Comparison of ENCODE assay signal across 29 cellular contexts in genomic region chr22:45420539-45420938, GRCh38. TPM values are rescaled to one million over a fixed set of nuclear protein-coding genes. Genes with fewer than 3 reads are reported as not detected.
"Had no signal": no experiment of that assay in that cellular context is flagged by ENCODE, and none has a peak within 500 bp of the region (broad histone marks: within the 10 kb centered on the region; RNA-seq: fewer than 3 reads in every experiment).

No MANE protein-coding gene starts in this region.

- H3K4me2 ChIP-seq: KMS-11 had no signal

- H3K36me3 Mint-ChIP-seq: WTC11 had no signal

- H3K27me3 ChIP-seq: adrenal gland, breast epithelium, MG63 had no signal

- H3K9ac ChIP-seq: KMS-11 had no signal

- H3K27ac Mint-ChIP-seq: activated CD4-positive, alpha-beta T cell treated with anti-CD3 and anti-CD28 coated beads, Interleukin-2, amount 10 ng/mL, durations not matched to agents 24 days and 14 days; activated naive CD4-positive, alpha-beta T cell treated with anti-CD3 and anti-CD28 coated beads, Interleukin-2, amount 10 ng/mL, durations not matched to agents 7 days and 5 days; activated naive CD8-positive, alpha-beta T cell treated with anti-CD3 and anti-CD28 coated beads, Interleukin-2, amount 10 ng/mL, durations not matched to agents 7 days and 5 days; activated T-helper 17 cell treated with anti-CD3 and anti-CD28 coated beads, Interleukin-2, amount 50 U/mL, for 72 hours; T-helper 17 cell; WTC11 had no signal

- H3K4me1 ChIP-seq: adrenal gland, breast epithelium had no signal

- H3K27me3 Mint-ChIP-seq: activated CD4-positive, alpha-beta T cell treated with anti-CD3 and anti-CD28 coated beads, Interleukin-2, amount 10 ng/mL, durations not matched to agents 24 days and 14 days; activated naive CD4-positive, alpha-beta T cell treated with anti-CD3 and anti-CD28 coated beads, Interleukin-2, amount 10 ng/mL, durations not matched to agents 7 days and 5 days; activated naive CD8-positive, alpha-beta T cell treated with anti-CD3 and anti-CD28 coated beads, Interleukin-2, amount 10 ng/mL, durations not matched to agents 7 days and 5 days; activated T-helper 17 cell treated with anti-CD3 and anti-CD28 coated beads, Interleukin-2, amount 50 U/mL, for 72 hours had no signal

- DNase-seq: activated CD4-positive, alpha-beta T cell treated with anti-CD3 and anti-CD28 coated beads, Interleukin-2, amount 10 ng/mL, durations not matched to agents 24 days and 14 days; activated CD4-positive, alpha-beta T cell treated with anti-CD3 and anti-CD28 coated beads, Interleukin-2, amount 50 U/mL, for 48 hours; activated CD4-positive, CD25-positive, alpha-beta regulatory T cell treated with anti-CD3 and anti-CD28 coated beads, Interleukin-2, amount 50 U/mL, for 72 hours; activated gamma-delta T cell; activated naive CD4-positive, alpha-beta T cell treated with anti-CD3 and anti-CD28 coated beads, Interleukin-2, amount 10 ng/mL, durations not matched to agents 7 days and 5 days; activated naive CD8-positive, alpha-beta T cell treated with anti-CD3 and anti-CD28 coated beads, Interleukin-2, amount 10 ng/mL, durations not matched to agents 7 days and 5 days; activated T-cell treated with anti-CD3 and anti-CD28 coated beads, Interleukin-2, amount 50 U/mL, for 48 hours; adrenal gland; aorta; caudate nucleus; MG63; MV-4-11; NCI-H1092 treated with DMSO at 0.1 percent for 48 hours; NCI-H1417 treated with DMSO at 0.1 percent for 48 hours; NCI-H1694; NCI-H2029; NCI-H2107; NCI-H2171 treated with DMSO at 0.1 percent for 48 hours; NCI-H226; NCI-H510A; NCI-H526 treated with DMSO at 0.1 percent for 48 hours; NCI-H82; SIG-M5; T-helper 17 cell; T-helper 9 cell had no signal

- H3K27ac ChIP-seq: adrenal gland, breast epithelium, KMS-11 had no signal

- H3K9me3 ChIP-seq: adrenal gland, breast epithelium, MG63 had no signal

- H3K4me3 Mint-ChIP-seq: activated CD4-positive, alpha-beta T cell treated with anti-CD3 and anti-CD28 coated beads, Interleukin-2, amount 10 ng/mL, durations not matched to agents 24 days and 14 days; activated naive CD4-positive, alpha-beta T cell treated with anti-CD3 and anti-CD28 coated beads, Interleukin-2, amount 10 ng/mL, durations not matched to agents 7 days and 5 days; activated naive CD8-positive, alpha-beta T cell treated with anti-CD3 and anti-CD28 coated beads, Interleukin-2, amount 10 ng/mL, durations not matched to agents 7 days and 5 days; activated T-helper 17 cell treated with anti-CD3 and anti-CD28 coated beads, Interleukin-2, amount 50 U/mL, for 72 hours; T-helper 17 cell; WTC11 had no signal

- H3K9me3 Mint-ChIP-seq: activated CD4-positive, alpha-beta T cell treated with anti-CD3 and anti-CD28 coated beads, Interleukin-2, amount 10 ng/mL, durations not matched to agents 24 days and 14 days; activated naive CD4-positive, alpha-beta T cell treated with anti-CD3 and anti-CD28 coated beads, Interleukin-2, amount 10 ng/mL, durations not matched to agents 7 days and 5 days; activated naive CD8-positive, alpha-beta T cell treated with anti-CD3 and anti-CD28 coated beads, Interleukin-2, amount 10 ng/mL, durations not matched to agents 7 days and 5 days; activated T-helper 17 cell treated with anti-CD3 and anti-CD28 coated beads, Interleukin-2, amount 50 U/mL, for 72 hours had no signal

- H3K36me3 ChIP-seq: adrenal gland, breast epithelium, MG63 had no signal

- ATAC-seq: activated T-helper 17 cell treated with anti-CD3 and anti-CD28 coated beads, Interleukin-2, amount 50 U/mL, for 72 hours; T-helper 17 cell; WTC11 had no signal

- H3K4me3 ChIP-seq: adrenal gland, breast epithelium, MG63 had no signal

- H3K4me1 Mint-ChIP-seq: activated T-helper 17 cell treated with anti-CD3 and anti-CD28 coated beads, Interleukin-2, amount 50 U/mL, for 72 hours had no signal

RNA-seq across cellular contexts. Expression of gene SMC1B, which starts 7.1 kb away (rescaled TPM):
- total RNA-seq: adrenal gland, aorta, breast epithelium had no signal
- polyA plus RNA-seq: adrenal gland, aorta had no signal
